ENCODE assay signal across 8 cellular contexts in genomic region chrX:46758163-46758955, GRCh38. TPM values are rescaled to one million over a fixed set of nuclear protein-coding genes. Genes with fewer than 3 reads are reported as not detected.
DNase-seq lines count a peak whose midpoint lies in the region; ATAC-seq, FAIRE-seq and TF ChIP-seq lines count a peak whose summit lies in the region.

No MANE protein-coding gene starts in this region.

- H3K4me3 ChIP-seq in Karpas-422 (ENCODE audit: low read length), result no peak overlapping the region
- peak overlapping the region; percentile 57 to 68 for H3K4me3 ChIP-seq in foreskin fibroblast (ENCODE audit: low read depth in 1 of 2, low read length in 2 of 2)
- H3K4me3 ChIP-seq in prostate gland, result peak overlapping the region; percentile 44 to 56

- intact Hi-C loops in prostate gland (cut with DNase I), result loop anchor here (2.0 kb wide), 1 partner anchor 38 kb away; no protein-coding TSS in a partner anchor

- TF ChIP-seq CTCF in foreskin fibroblast (IDR thresholded peaks at IDR 0.05; ENCODE audit: low read depth, low read length) (no peak), prostate gland (IDR thresholded peaks at IDR 0.05) (no peak)

- peak; percentile 20 for ATAC-seq in GM21529 (IDR thresholded peaks at IDR 0.05; ENCODE audit: unreplicated experiment)

- H3K27me3 ChIP-seq in Karpas-422 (ENCODE audit: low read length) (no peaks in the 10 kb centered on the region), prostate gland (replicated peaks; ENCODE audit: insufficient read depth) (no peaks in the 10 kb centered on the region)

- no peak overlapping the region for H3K9ac ChIP-seq in Karpas-422 (ENCODE audit: low read length)

- no peak for TF ChIP-seq POLR2A in prostate gland (IDR thresholded peaks at IDR 0.05)

- H3K27ac ChIP-seq in Karpas-422 (ENCODE audit: low read length) (no peak overlapping the region), prostate gland (peak overlapping the region; percentile 53 to 76)

- H3K36me3 ChIP-seq in Karpas-422 (ENCODE audit: insufficient read depth, low read length) (no peaks in the 10 kb centered on the region), prostate gland (no peaks in the 10 kb centered on the region)

- H3K9me3 ChIP-seq in Karpas-422 (ENCODE audit: low read length) (no peaks in the 10 kb centered on the region), prostate gland (no peaks in the 10 kb centered on the region)

- no peaks in the 10 kb centered on the region for H3K79me2 ChIP-seq in Karpas-422 (ENCODE audit: low read length)

- no peak overlapping the region for H2AFZ ChIP-seq in Karpas-422 (ENCODE audit: low read length)

- WGBS in prostate gland, result 8% methylated on average over 26 of the region's 47 CpGs

- FAIRE-seq in RCC 7860 (lab: Jason Lieb, UNC), result no peak

- peak overlapping the region; percentile 27 for H3K4me2 ChIP-seq in Karpas-422 (ENCODE audit: low read depth, low read length, poor library complexity, severe bottlenecking)

- H3K9me2 ChIP-seq in Karpas-422 (replicated peaks; ENCODE audit: insufficient read depth, low read length), result no peaks in the 10 kb centered on the region

- H3K4me1 ChIP-seq in Karpas-422 (ENCODE audit: low read length) (peaks cover 8% of the 10 kb centered on the region), prostate gland (replicated peaks) (no peaks in the 10 kb centered on the region)

- peak; percentile 20 for DNase-seq in DMS53 treated with DMSO at 0.1 percent for 48 hours (lab: John Stamatoyannopoulos, UW; ENCODE audit: unreplicated experiment)
- no peak for DNase-seq in Karpas-422
- peak; percentile 3 for DNase-seq in activated T-cell treated with anti-CD3 and anti-CD28 coated beads for 4 hours
- peak; percentile 6 to 39 for DNase-seq in foreskin fibroblast
- peak; percentile 15 for DNase-seq in prostate gland (ENCODE audit: low spot score)
- no peak for DNase-seq in RCC 7860 (ENCODE audit: low spot score)
- no peak for DNase-seq in mesenteric fat pad (ENCODE audit: low spot score)

- H4K20me1 ChIP-seq in Karpas-422 (ENCODE audit: insufficient read depth, low read depth, low read length), result no peaks in the 10 kb centered on the region

RNA-seq across cellular contexts. Expression of gene SLC9A7, which starts 0.6 kb away (rescaled TPM):
- total RNA-seq in Karpas-422 (2014; rRNA removed; shearing (Covaris generic); ENCODE audit: low replicate concordance), result under 0.01 TPM in 1 of 2 replicates, not detected in the other
- total RNA-seq in prostate gland, result 10 to 100 TPM; 16.5 to 36.5 TPM
- total RNA-seq in mesenteric fat pad, result 1.3 TPM

Comparison
In these comparisons a context has a peak if more than half of its experiments do, and no peak if none do; other contexts are left out.
1. DNase-seq: peak in DMS53 treated with DMSO at 0.1 percent for 48 hours (single experiment), activated T-cell treated with anti-CD3 and anti-CD28 coated beads for 4 hours (single experiment), foreskin fibroblast (2 of 2) and prostate gland (single experiment); none in Karpas-422 (single experiment), RCC 7860 (single experiment) and mesenteric fat pad (single experiment).